8 cellular contexts compared by ENCODE assay signal in genomic region chr11:57182896-57183295, GRCh38. TPM values are rescaled to one million over a fixed set of nuclear protein-coding genes. Genes with fewer than 3 reads are reported as not detected.
"Had no signal": no experiment of that assay in that cellular context is flagged by ENCODE, and none has a peak within 500 bp of the region (broad histone marks: within the 10 kb centered on the region; RNA-seq: fewer than 3 reads in every experiment).

No MANE protein-coding gene starts in this region.

- H3K27ac ChIP-seq: HL-60 had no signal

- FAIRE-seq: HepG2, HTR-8/SVneo had no signal

- ATAC-seq: HepG2 had no signal

- DNase-seq: IMR-90, KBM-7 had no signal

RNA-seq across cellular contexts. Expression of gene LRRC55, which starts 1.1 kb away (rescaled TPM):
- total RNA-seq: HepG2, HT-29, HT1080, IMR-90 had no signal
- polyA plus RNA-seq: HepG2, IgD-negative memory B cell, IMR-90 had no signal

RNA-seq across cellular contexts. Expression of gene APLNR, which starts 54.2 kb away (rescaled TPM):
- total RNA-seq: HepG2, HT-29, HT1080, IMR-90 had no signal
- polyA plus RNA-seq: HepG2, IgD-negative memory B cell, IMR-90 had no signal
